ENCODE assay signal across 14 cellular contexts in the genomic region with DNA sequence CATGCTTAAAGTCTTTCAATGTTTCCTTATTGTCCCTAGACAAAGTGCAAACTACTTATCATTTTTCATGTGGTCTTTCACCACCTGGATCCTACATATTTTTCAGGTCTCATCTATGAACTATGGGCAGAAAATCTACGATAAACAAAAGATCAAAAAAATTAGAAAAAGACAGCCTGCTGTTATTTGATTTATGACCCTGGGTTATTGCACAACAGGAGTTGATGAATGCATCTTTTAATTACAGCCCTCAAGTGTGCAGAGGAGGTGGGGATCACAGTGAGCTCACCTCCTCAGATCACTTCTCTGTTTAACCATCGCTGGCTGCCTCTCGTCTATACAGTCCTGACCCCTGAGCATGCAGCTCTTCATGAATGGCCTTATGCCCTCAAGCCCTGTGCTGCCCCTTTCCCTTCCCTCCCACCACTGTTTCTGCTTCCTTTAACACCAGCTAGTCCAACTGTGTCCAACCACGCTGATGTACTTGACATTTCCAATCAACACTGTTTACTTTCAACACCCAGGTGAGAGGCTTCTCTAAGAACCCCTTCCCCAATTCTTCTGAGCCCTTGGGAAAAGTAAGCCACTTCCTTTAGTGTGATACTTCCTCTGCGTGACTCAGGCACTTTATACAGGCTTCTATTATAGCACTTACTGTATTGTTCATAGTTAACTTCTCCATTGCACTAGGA.
A peak's percentile ranks its signal among the peaks of the same experiment; 100 is the strongest.
DNase-seq lines count a peak whose midpoint lies in the region; ATAC-seq, FAIRE-seq and TF ChIP-seq lines count a peak whose summit lies in the region.
"Had no signal": no experiment of that assay in that cellular context is flagged by ENCODE, and none has a peak within 500 bp of the region (broad histone marks: within the 10 kb centered on the region; RNA-seq: fewer than 3 reads in every experiment).

No MANE protein-coding gene starts in this region.

- H2BK5ac ChIP-seq in H1 (ENCODE audit: low read depth, low read length), result peak overlapping the region; percentile 53; the same call in 1 of the 2 replicates

- H4K91ac ChIP-seq in H1 (replicated peaks; ENCODE audit: insufficient read length, low read length), result peak overlapping the region; percentile 31

- POLR2A ChIA-PET in H1 (lab: Charles Lee; ENCODE audit: partially characterized antibody), result interaction anchor here (1.0 to 1.2 kb wide), 2 partner anchors 15 to 85 kb away, joined by 3 read pairs; no protein-coding TSS in a partner anchor

- no peaks in the 10 kb centered on the region for H3K36me3 ChIP-seq in heart left ventricle
- H3K36me3 ChIP-seq in left ventricle myocardium inferior, result no peaks in the 10 kb centered on the region
- H3K36me3 ChIP-seq in H1 (ENCODE audit: control insufficient read depth in 2 of 4, insufficient read depth in 4 of 4, low read length in 3 of 4), result peaks cover 0 to 6% (median 0%) of the 10 kb centered on the region in 4 experiments; a peak in 2 of 8 replicates
- H3K36me3 ChIP-seq: BE2C, tibial artery had no signal

- H3K4me1 ChIP-seq in heart left ventricle (peaks cover 0 to 33% (median 0%) of the 10 kb centered on the region in 12 donors), left ventricle myocardium inferior (no peaks in the 10 kb centered on the region), H1 (replicated peaks in 1 of 4; ENCODE audit: control insufficient read depth in 3 of 4, insufficient read depth in 4 of 4, low read length in 3 of 4) (peaks cover 7 to 21% (median 13%) of the 10 kb centered on the region in 4 experiments; a peak in 5 of 7 replicates)
- H3K4me1 ChIP-seq: BE2C, psoas muscle, tibial artery had no signal

- no peak overlapping the region; a peak in 1 of 7 replicates for H3K9ac ChIP-seq in H1 (replicated peaks in 1 of 4; ENCODE audit: extremely low read depth in 1 of 4, low read depth in 3 of 4, low read length in 3 of 4)

- intact Hi-C loops in heart left ventricle (cut with DNase I) (no loop called here), left ventricle myocardium inferior (cut with micrococcal nuclease) (no loop called here)

- no peak overlapping the region for H4K5ac ChIP-seq in H1 (ENCODE audit: insufficient read length, low read depth, low read length)

- no peak for DNase-seq in heart left ventricle
- DNase-seq in left ventricle myocardium inferior, result no peak
- DNase-seq in NCI-H69 (lab: John Stamatoyannopoulos, UW), result peak; percentile 94
- no peak for DNase-seq in H1 (ENCODE audit: low read depth in 1 of 2, low spot score in 2 of 2)
- no peak for DNase-seq in globus pallidus (ENCODE audit: low spot score)
- DNase-seq in hepatic stellate cell (ENCODE audit: low spot score), result no peak
- no peak for DNase-seq in NCI-H1105 (lab: John Stamatoyannopoulos, UW)
- no peak for DNase-seq in GM03348 (ENCODE audit: low spot score)
- DNase-seq: BE2C; effector memory CD4-positive, alpha-beta T cell; GOT3; NCI-H446; psoas muscle; tibial artery had no signal

- no peak for TF ChIP-seq POLR2A in heart left ventricle (IDR thresholded peaks at IDR 0.05)
- no peak for TF ChIP-seq POLR2A in H1 (IDR thresholded peaks at IDR 0.05; ENCODE audit: control extremely low read depth in 1 of 2, low read depth in 2 of 2, low read length in 2 of 2)

- no peak overlapping the region for H2BK120ac ChIP-seq in H1 (replicated peaks; ENCODE audit: low read depth, low read length)

- H2BK12ac ChIP-seq in H1 (ENCODE audit: low read depth, low read length), result peak overlapping the region; percentile 98; the same call in 1 of the 2 replicates

- 0 out of 2 replicates have a peak overlapping the region, but pooled peaks have one; percentile 54 for H2BK15ac ChIP-seq in H1 (ENCODE audit: low read length)

- H3K18ac ChIP-seq in H1 (ENCODE audit: extremely low read depth, low read length), result peak overlapping the region; percentile 80

- H3K79me1 ChIP-seq in H1 (ENCODE audit: low read depth, low read length), result no peaks in the 10 kb centered on the region

- no peak overlapping the region for H3K4me2 ChIP-seq in H1 (ENCODE audit: insufficient read depth in 1 of 2, low read depth in 2 of 2, low read length in 2 of 2)

- no peak overlapping the region for H3K14ac ChIP-seq in H1 (ENCODE audit: insufficient read length)

- CTCF ChIA-PET in H1 (lab: Charles Lee; ENCODE audit: partially characterized antibody), result interaction anchor here (1.1 to 3.1 kb wide), 3 partner anchors 17 to 86 kb away, joined by 3 to 10 read pairs (median 10); no protein-coding TSS in a partner anchor

- no peak overlapping the region for H2AFZ ChIP-seq in H1 (ENCODE audit: low read length)

- ATAC-seq in heart left ventricle, result peak in 3 of 4 donors; percentile 36 to 76 (median 50)
- ATAC-seq: psoas muscle had no signal

- H3K23ac ChIP-seq in H1 (ENCODE audit: insufficient read length), result no peak overlapping the region

- no peak for TF ChIP-seq EP300 in H1 (IDR thresholded peaks at IDR 0.05; ENCODE audit: borderline replicate concordance in 1 of 2, low read depth in 2 of 2, low read length in 2 of 2)

- H3K79me2 ChIP-seq in H1 (ENCODE audit: control insufficient read depth in 1 of 2, insufficient read depth in 2 of 2, low read length in 2 of 2), result no peaks in the 10 kb centered on the region

- no peak overlapping the region for H2AK5ac ChIP-seq in H1 (ENCODE audit: low read depth, low read length)

- H3K4me3 ChIP-seq in heart left ventricle, result no peak overlapping the region
- no peak overlapping the region for H3K4me3 ChIP-seq in left ventricle myocardium inferior
- no peak overlapping the region for H3K4me3 ChIP-seq in H1 (ENCODE audit: extremely low read depth in 1 of 4, insufficient read depth in 2 of 4, low read depth in 3 of 4, low read length in 4 of 4)
- H3K4me3 ChIP-seq: psoas muscle, tibial artery had no signal

- H3K27me3 ChIP-seq in heart left ventricle (no peaks in the 10 kb centered on the region), left ventricle myocardium inferior (ENCODE audit: low read depth) (no peaks in the 10 kb centered on the region), H1 (replicated peaks in 1 of 4; ENCODE audit: control insufficient read depth in 3 of 4, extremely low read depth in 1 of 4, insufficient read depth in 3 of 4, low read length in 3 of 4) (no peaks in the 10 kb centered on the region)
- H3K27me3 ChIP-seq: BE2C, tibial artery had no signal

- H3K4ac ChIP-seq in H1 (replicated peaks; ENCODE audit: insufficient read length, low read depth, low read length), result peak overlapping the region; percentile 11

- no peak for FAIRE-seq in H1 (lab: Jason Lieb, UNC)

- no peaks in the 10 kb centered on the region for H3K23me2 ChIP-seq in H1 (ENCODE audit: low read depth, low read length)

- H3K9me3 ChIP-seq in heart left ventricle, result peaks cover 0 to 7% (median 0%) of the 10 kb centered on the region in 12 donors
- H3K9me3 ChIP-seq in left ventricle myocardium inferior (replicated peaks), result peaks cover 6% of the 10 kb centered on the region
- H3K9me3 ChIP-seq in H1 (ENCODE audit: insufficient read depth in 2 of 2, low read depth in 1 of 2, low read length in 1 of 2), result peaks cover 0 to 6% of the 10 kb centered on the region in 2 experiments; a peak in 2 of 4 replicates
- H3K9me3 ChIP-seq: BE2C, psoas muscle, tibial artery had no signal

- TF ChIP-seq CTCF in heart left ventricle (IDR thresholded peaks at IDR 0.05) (no peak), left ventricle myocardium inferior (IDR thresholded peaks at IDR 0.05; ENCODE audit: borderline replicate concordance) (no peak), H1 (IDR thresholded peaks at IDR 0.05; ENCODE audit: control extremely low read depth in 1 of 3, insufficient read depth in 1 of 3, low read depth in 1 of 3, low read length in 3 of 3) (no peak)

- TF ChIP-seq RAD21 in H1 (IDR thresholded peaks at IDR 0.05 in 1 of 2, conservative IDR thresholded peaks at IDR 0.05 in 1 of 2; ENCODE audit: low read depth in 2 of 2, low read length in 2 of 2), result no peak

- H4K20me1 ChIP-seq in H1 (replicated peaks in 1 of 2; ENCODE audit: control insufficient read depth in 1 of 2, insufficient read depth in 2 of 2, low read length in 2 of 2), result no peaks in the 10 kb centered on the region

- H3K27ac ChIP-seq in heart left ventricle, result peak overlapping the region in 1 of 12 donors; percentile 14
- no peak overlapping the region for H3K27ac ChIP-seq in left ventricle myocardium inferior (replicated peaks)
- H3K27ac ChIP-seq in H1 (ENCODE audit: low read depth, low read length), result no peak overlapping the region
- H3K27ac ChIP-seq: psoas muscle, tibial artery had no signal

- WGBS in heart left ventricle, 4 donors, result 73 to 84% (median 82%) methylated on average over 5 of the region's 5 CpGs
- WGBS in H1 (ENCODE audit: extremely low coverage in 1 of 2, insufficient coverage in 1 of 2, insufficient read length in 1 of 2, insufficient replicate concordance in 2 of 2, low coverage in 1 of 2, low lambda C conversion rate in 2 of 2, missing lambda C conversion rate in 1 of 2), 2 experiments, result 93% methylated on average over 5 of the region's 5 CpGs; no CpG with 5 or more reads in 1 of the 2 experiments

- H3K56ac ChIP-seq in H1 (replicated peaks; ENCODE audit: insufficient read length, low read depth, low read length), result no peak overlapping the region

- peak overlapping the region; percentile 96 for H2BK20ac ChIP-seq in H1 (ENCODE audit: low read length)

- no peak overlapping the region for H4K8ac ChIP-seq in H1 (ENCODE audit: extremely low read depth, insufficient read depth, low read length)

TF ChIP-seq in H1, 55 proteins besides CTCF, POLR2A, EP300 and RAD21:
- no peak for TF ChIP-seq RBBP5 (IDR thresholded peaks at IDR 0.05; ENCODE audit: borderline replicate concordance, low read depth, low read length)
- TF ChIP-seq CEBPB (IDR thresholded peaks at IDR 0.05; ENCODE audit: low read depth, low read length), result peak; percentile 23; the same call in 1 of the 2 replicates
